Comparison of ENCODE assay signal across 20 cellular contexts in genomic region chr1:44263191-44263944, GRCh38. TPM values are rescaled to one million over a fixed set of nuclear protein-coding genes. Genes with fewer than 3 reads are reported as not detected.
A peak's percentile ranks its signal among the peaks of the same experiment; 100 is the strongest.
DNase-seq lines count a peak whose midpoint lies in the region; ATAC-seq and TF ChIP-seq lines count a peak whose summit lies in the region.
"Had no signal": no experiment of that assay in that cellular context is flagged by ENCODE, and none has a peak within 500 bp of the region (broad histone marks: within the 10 kb centered on the region; RNA-seq: fewer than 3 reads in every experiment).

No MANE protein-coding gene starts in this region.

- H2BK5ac ChIP-seq in H9 (ENCODE audit: insufficient read length, low read length), result no peak overlapping the region

- H2BK20ac ChIP-seq in H9 (ENCODE audit: low read depth, low read length, poor library complexity, severe bottlenecking), result no peak overlapping the region

- no peak overlapping the region for H3T11ph ChIP-seq in H9 (ENCODE audit: low read length)

- no peak for DNase-seq in activated naive CD4-positive, alpha-beta T cell treated with anti-CD3 and anti-CD28 coated beads, Interleukin-2, amount 50 U/mL, for 72 hours (ENCODE audit: low spot score in 2 of 2)
- DNase-seq in activated naive CD4-positive, alpha-beta T cell treated with Interleukin-2 at 50 U/mL for 16 hours, result no peak
- DNase-seq in NOMO-1 (lab: John Stamatoyannopoulos, UW; ENCODE audit: unreplicated experiment in 2 of 2) (peak; percentile 51), cerebellar cortex (ENCODE audit: low spot score) (peak; percentile 81), spleen (no peak), HK-2 (ENCODE audit: unreplicated experiment) (no peak), H9 (no peak), NCI-H1105 treated with DMSO at 0.1 percent for 48 hours (lab: John Stamatoyannopoulos, UW) (no peak)
- DNase-seq: activated CD4-positive, alpha-beta T cell treated with anti-CD3 and anti-CD28 coated beads for 48 hours; activated T-cell treated with anti-CD3 and anti-CD28 coated beads, Interleukin-2, amount 50 U/mL, for 48 hours; foreskin melanocyte; NCI-H1436 treated with DMSO at 0.1 percent for 48 hours; NCI-H226; NK-92 treated with Interleukin-12 subunit alpha and Interleukin-12 subunit beta, amount 100 ng/mL, for 24 hours; psoas muscle; SHP77 treated with DMSO at 0.1 percent for 48 hours; stimulated activated CD4-positive, alpha-beta T cell treated with anti-CD3 and anti-CD28 coated beads, Interleukin-15, amount 100 ng/mL, for 24 hours had no signal

- no peak overlapping the region for H2BK12ac ChIP-seq in H9 (ENCODE audit: insufficient read length, low read depth, low read length)

- H4K20me1 ChIP-seq in H9 (ENCODE audit: control insufficient read depth, insufficient read depth, insufficient read length), result no peaks in the 10 kb centered on the region

- no peak for TF ChIP-seq POLR2A in spleen (IDR thresholded peaks at IDR 0.05)

- H4K8ac ChIP-seq in H9 (replicated peaks; ENCODE audit: insufficient read length, low read depth, low read length), result no peak overlapping the region

- peaks cover 25 to 41% of the 10 kb centered on the region in 2 experiments for H3K4me1 Mint-ChIP-seq in H9

- H3K79me1 ChIP-seq in H9 (ENCODE audit: insufficient read depth, low read depth, low read length, poor library complexity, severe bottlenecking), result no peaks in the 10 kb centered on the region

- no peak overlapping the region for H3K4me3 Mint-ChIP-seq in H9
- H3K4me3 Mint-ChIP-seq: naive thymus-derived CD8-positive, alpha-beta T cell; T-helper 2 cell treated with Interferon-gamma antibody and Interleukin-4, amounts not matched to agents 5 μg/mL and 100 μg/mL, for 36 hours had no signal

- no peak overlapping the region for H3K23ac ChIP-seq in H9 (ENCODE audit: insufficient read length, low read depth, low read length)

- H3K4me1 ChIP-seq in spleen, result peaks cover 4 to 50% (median 33%) of the 10 kb centered on the region in 6 donors
- H3K4me1 ChIP-seq in H9 (ENCODE audit: insufficient read depth, low read length), result peaks cover 4% of the 10 kb centered on the region; the same call in 1 of the 2 replicates
- H3K4me1 ChIP-seq: psoas muscle had no signal

- no peak for TF ChIP-seq CTCF in spleen (IDR thresholded peaks at IDR 0.05 in 8 of 11, conservative IDR thresholded peaks at IDR 0.05 in 3 of 11)
- no peak for TF ChIP-seq CTCF in H9 (conservative IDR thresholded peaks at IDR 0.05)

- H3K4ac ChIP-seq in H9 (ENCODE audit: low read depth, low read length), result no peak overlapping the region

- H3K4me3 ChIP-seq in spleen, result no peak overlapping the region
- H3K4me3 ChIP-seq: psoas muscle had no signal

- H3K27me3 Mint-ChIP-seq in H9 (ENCODE audit: low read depth), result no peaks in the 10 kb centered on the region
- H3K27me3 Mint-ChIP-seq: naive thymus-derived CD8-positive, alpha-beta T cell had no signal

- no peak overlapping the region for H3K4me2 ChIP-seq in H9 (ENCODE audit: insufficient read depth, insufficient read length, low read length)

- H3K27me3 ChIP-seq in spleen (replicated peaks in 1 of 7), result no peaks in the 10 kb centered on the region
- no peaks in the 10 kb centered on the region for H3K27me3 ChIP-seq in H9 (ENCODE audit: insufficient read depth, low read length)

- H3K9ac ChIP-seq in H9 (ENCODE audit: extremely low read depth, insufficient read length, low read length), result no peak overlapping the region

- H2AK5ac ChIP-seq in H9 (ENCODE audit: insufficient read length, low read length), result no peak overlapping the region

- peak overlapping the region; percentile 53 to 89 for H3K27ac Mint-ChIP-seq in activated naive CD4-positive, alpha-beta T cell treated with anti-CD3 and anti-CD28 coated beads, Interleukin-2, amount 50 U/mL, for 72 hours
- H3K27ac Mint-ChIP-seq in H9, result peak overlapping the region in 1 of 3 experiments; percentile 19; a peak in 2 of 7 replicates
- H3K27ac Mint-ChIP-seq: T-helper 2 cell treated with Interferon-gamma antibody and Interleukin-4, amounts not matched to agents 5 μg/mL and 100 μg/mL, for 36 hours had no signal

- ATAC-seq in activated naive CD4-positive, alpha-beta T cell treated with anti-CD3 and anti-CD28 coated beads, Interleukin-2, amount 50 U/mL, for 72 hours, result no peak
- ATAC-seq: left colon; naive thymus-derived CD8-positive, alpha-beta T cell had no signal

- H4K91ac ChIP-seq in H9 (ENCODE audit: insufficient read length, low read depth, low read length), result no peak overlapping the region

- H2BK15ac ChIP-seq in H9 (ENCODE audit: low read depth, low read length), result no peak overlapping the region

- H3K79me2 ChIP-seq in H9 (ENCODE audit: insufficient read depth, low read length), result no peaks in the 10 kb centered on the region

- H3K23me2 ChIP-seq in H9 (ENCODE audit: insufficient read length, low read depth, low read length, poor library complexity, severe bottlenecking), result no peaks in the 10 kb centered on the region

- H3K9me3 Mint-ChIP-seq in activated naive CD4-positive, alpha-beta T cell treated with anti-CD3 and anti-CD28 coated beads, Interleukin-2, amount 50 U/mL, for 72 hours, result no peaks in the 10 kb centered on the region
- H3K9me3 Mint-ChIP-seq in H9, result no peaks in the 10 kb centered on the region
- H3K9me3 Mint-ChIP-seq: naive thymus-derived CD8-positive, alpha-beta T cell; T-helper 2 cell treated with Interferon-gamma antibody and Interleukin-4, amounts not matched to agents 5 μg/mL and 100 μg/mL, for 36 hours had no signal

- no peaks in the 10 kb centered on the region for H3K36me3 Mint-ChIP-seq in activated naive CD4-positive, alpha-beta T cell treated with anti-CD3 and anti-CD28 coated beads, Interleukin-2, amount 50 U/mL, for 72 hours
- H3K36me3 Mint-ChIP-seq in H9 (ENCODE audit: insufficient read depth in 1 of 3, low read depth in 3 of 3), result peaks cover 0 to 2% (median 0%) of the 10 kb centered on the region in 3 experiments; a peak in 4 of 7 replicates

- H3K14ac ChIP-seq in H9 (ENCODE audit: insufficient read depth, low read length), result no peak overlapping the region

- H4K5ac ChIP-seq in H9 (ENCODE audit: insufficient read length, low read depth, low read length), result no peak overlapping the region

- no peak overlapping the region for H3K18ac ChIP-seq in H9 (ENCODE audit: insufficient read length, low read depth, low read length)

- H3K9me3 ChIP-seq in spleen (no peaks in the 10 kb centered on the region), H9 (ENCODE audit: control insufficient read depth, low read depth, low read length) (no peaks in the 10 kb centered on the region)
- H3K9me3 ChIP-seq: psoas muscle had no signal

- H3K36me3 ChIP-seq in spleen, result peaks cover 0 to 6% (median 0%) of the 10 kb centered on the region in 6 donors

- intact Hi-C loops in spleen (cut with DNase I; ENCODE audit: low total_unique reads), result no loop called here

- H2BK120ac ChIP-seq in H9 (ENCODE audit: low read depth, low read length, poor library complexity, severe bottlenecking), result no peak overlapping the region

- 81 to 90% (median 86%) methylated on average over 4 of the region's 4 CpGs for WGBS in spleen, 5 donors
- WGBS in H9 (ENCODE audit: extremely low coverage, insufficient read length, low lambda C conversion rate), result no CpG with 5 or more reads among the region's 4 CpGs

- H2AFZ ChIP-seq in H9 (ENCODE audit: low read length), result no peak overlapping the region

- no peak overlapping the region for H3K56ac ChIP-seq in H9 (ENCODE audit: insufficient read length, low read depth, low read length)

- peak overlapping the region in 5 of 8 donors; percentile 41 to 68 (median 63) for H3K27ac ChIP-seq in spleen
- H3K27ac ChIP-seq in H9 (ENCODE audit: insufficient read length, low read depth, low read length), result no peak overlapping the region
- H3K27ac ChIP-seq: psoas muscle had no signal

RNA-seq across cellular contexts. Expression of gene DMAP1, which starts 50.1 kb away (rescaled TPM):
- total RNA-seq in activated naive CD4-positive, alpha-beta T cell treated with anti-CD3 and anti-CD28 coated beads, Interleukin-2, amount 50 U/mL, for 72 hours, result 10 to 100 TPM; 46.2 to 60.9 TPM
- total RNA-seq in spleen, result 10 to 100 TPM; 37.8 to 57.2 (median 46.7) TPM
- polyA plus RNA-seq in spleen, result 10 to 100 TPM; 39.7 to 84.6 (median 68.1) TPM
- 54.7 and 55.3 TPM in 2 replicates for total RNA-seq in H9 (2021)

Comparison
In these comparisons a context has a peak if more than half of its experiments do, and no peak if none do; other contexts are left out.
1. DNase-seq: peak in NOMO-1 (2 of 2) and cerebellar cortex (single experiment); none in activated naive CD4-positive, alpha-beta T cell treated with anti-CD3 and anti-CD28 coated beads, Interleukin-2, amount 50 U/mL, for 72 hours (0 of 2), activated naive CD4-positive, alpha-beta T cell treated with Interleukin-2 at 50 U/mL for 16 hours (single experiment), spleen (single experiment), HK-2 (single experiment), H9 (single experiment) and NCI-H1105 treated with DMSO at 0.1 percent for 48 hours (single experiment).